ENCODE assay signal across 8 cellular contexts in the genomic region with DNA sequence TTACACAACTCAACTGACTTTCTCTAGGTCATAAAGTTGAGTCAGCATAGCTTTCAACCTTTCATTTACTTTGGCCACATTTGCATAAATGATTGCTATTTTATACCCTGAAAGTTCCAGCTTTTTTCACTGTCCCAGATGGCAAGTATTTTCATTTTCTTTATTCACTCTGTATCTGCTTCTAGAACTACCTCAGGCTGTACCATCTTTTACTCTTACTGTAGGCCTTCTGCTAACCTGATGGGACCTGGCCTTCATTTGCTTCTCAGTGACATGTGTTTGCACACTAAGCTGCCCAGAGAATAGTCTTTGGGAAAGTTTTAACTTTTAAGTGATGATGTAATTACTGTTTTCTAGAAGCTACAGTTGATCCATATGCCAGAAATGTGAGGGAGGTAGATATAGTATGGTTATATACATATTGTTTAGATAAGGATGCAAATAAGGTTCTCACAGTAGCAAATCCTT.
DNase-seq lines count a peak whose midpoint lies in the region; TF ChIP-seq lines count a peak whose summit lies in the region.

No MANE protein-coding gene starts in this region.

- no peak overlapping the region for H2AFZ ChIP-seq in hepatocyte

- H3K4me1 ChIP-seq in left ventricle myocardium inferior: peaks cover 48% of the 10 kb centered on the region
- H3K4me1 ChIP-seq in SJSA1 (replicated peaks): peaks cover 47% of the 10 kb centered on the region
- H3K4me1 ChIP-seq in hepatocyte (ENCODE audit: insufficient read depth): peaks cover 9% of the 10 kb centered on the region

- H3K27ac ChIP-seq in left ventricle myocardium inferior (replicated peaks) (peak overlapping the region; percentile 51), SJSA1 (peak overlapping the region; percentile 94), hepatocyte (peak overlapping the region; percentile 50)

- H3K79me2 ChIP-seq in hepatocyte: peaks cover 45% of the 10 kb centered on the region

- intact Hi-C loops in left ventricle myocardium inferior (cut with micrococcal nuclease): no loop called here
- intact Hi-C loops in cardiac septum (cut with DNase I): no loop called here

- no peaks in the 10 kb centered on the region for H3K9me2 ChIP-seq in hepatocyte (replicated peaks; ENCODE audit: insufficient read depth)

- no peaks in the 10 kb centered on the region for H3K36me3 ChIP-seq in left ventricle myocardium inferior
- no peaks in the 10 kb centered on the region; the same call in 1 of the 2 replicates for H3K36me3 ChIP-seq in SJSA1
- no peaks in the 10 kb centered on the region for H3K36me3 ChIP-seq in hepatocyte (replicated peaks; ENCODE audit: insufficient read depth, low read depth)

- H3K9me3 ChIP-seq in left ventricle myocardium inferior (replicated peaks): no peaks in the 10 kb centered on the region
- no peaks in the 10 kb centered on the region for H3K9me3 ChIP-seq in SJSA1 (replicated peaks)
- no peaks in the 10 kb centered on the region for H3K9me3 ChIP-seq in hepatocyte (ENCODE audit: low read depth)

- DNase-seq in left ventricle myocardium inferior (no peak), cardiac septum (ENCODE audit: low spot score) (no peak), SJSA1 (ENCODE audit: low read depth in 1 of 2, low spot score in 2 of 2) (peak in 1 of 2 experiments; percentile 49), hepatocyte (ENCODE audit: low spot score) (no peak), NCI-H1105 (lab: John Stamatoyannopoulos, UW) (no peak), NCI-H82 treated with DMSO at 0.1 percent for 48 hours (lab: John Stamatoyannopoulos, UW; ENCODE audit: unreplicated experiment) (no peak), UCSD-AML1 (lab: John Stamatoyannopoulos, UW; ENCODE audit: unreplicated experiment) (no peak), H4 (ENCODE audit: low spot score) (no peak)

- H3K4me3 ChIP-seq in left ventricle myocardium inferior: peak overlapping the region; percentile 27
- H3K4me3 ChIP-seq in SJSA1: no peak overlapping the region
- no peak overlapping the region for H3K4me3 ChIP-seq in hepatocyte

- no peaks in the 10 kb centered on the region for H3K27me3 ChIP-seq in left ventricle myocardium inferior (ENCODE audit: low read depth)
- H3K27me3 ChIP-seq in SJSA1 (replicated peaks): no peaks in the 10 kb centered on the region
- no peaks in the 10 kb centered on the region for H3K27me3 ChIP-seq in hepatocyte

- H4K20me1 ChIP-seq in hepatocyte (ENCODE audit: insufficient read depth, poor library complexity, severe bottlenecking): no peaks in the 10 kb centered on the region

- TF ChIP-seq CTCF in left ventricle myocardium inferior (IDR thresholded peaks at IDR 0.05; ENCODE audit: borderline replicate concordance): no peak
- no peak for TF ChIP-seq CTCF in hepatocyte (IDR thresholded peaks at IDR 0.05; ENCODE audit: poor library complexity)

- H3K4me2 ChIP-seq in hepatocyte: peak overlapping the region; percentile 2
